In the genomic region with DNA sequence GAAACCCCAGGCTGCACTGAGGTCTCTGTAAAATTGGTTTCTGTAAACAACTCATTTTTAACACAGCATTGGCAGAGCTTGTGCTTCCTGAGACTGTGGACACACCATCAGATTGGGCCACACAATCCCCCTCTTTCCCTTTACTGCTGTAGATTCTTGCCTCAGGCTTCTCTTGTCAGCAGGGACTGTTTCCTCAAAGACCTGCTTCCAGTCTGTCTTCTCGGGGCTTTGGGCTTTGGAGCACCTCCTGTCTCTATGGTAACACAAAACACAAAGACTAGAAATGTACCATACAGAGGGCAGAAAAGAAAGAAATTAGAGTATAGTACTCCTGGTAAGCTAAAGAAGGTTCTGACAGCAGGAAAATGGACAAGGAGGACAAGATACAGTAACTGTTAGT, we compare ENCODE assay signal across 1 cellular context.
TF ChIP-seq lines count a peak whose summit lies in the region.

No MANE protein-coding gene starts in this region.

TF ChIP-seq in SK-N-SH treated with all-trans-retinoic acid at 6 μM for 48 hours, 23 proteins besides CTCF, POLR2A, EP300 and RAD21 (continued from another document):
- TF ChIP-seq POU6F1 (CRISPR knock-in tag; IDR thresholded peaks at IDR 0.05; ENCODE audit: borderline replicate concordance, low read depth) (no peak), RARB (CRISPR knock-in tag; IDR thresholded peaks at IDR 0.05) (no peak), ESRRG (CRISPR knock-in tag; IDR thresholded peaks at IDR 0.05) (no peak), TOX (CRISPR knock-in tag; IDR thresholded peaks at IDR 0.05; ENCODE audit: borderline replicate concordance) (no peak), OSR1 (CRISPR knock-in tag; IDR thresholded peaks at IDR 0.05) (no peak), ZFP30 (CRISPR knock-in tag; IDR thresholded peaks at IDR 0.05) (no peak), PPARA (CRISPR knock-in tag; IDR thresholded peaks at IDR 0.05; ENCODE audit: borderline replicate concordance) (no peak), ZC3H10 (CRISPR knock-in tag; IDR thresholded peaks at IDR 0.05) (no peak), ARNTL (CRISPR knock-in tag; IDR thresholded peaks at IDR 0.05; ENCODE audit: borderline replicate concordance, low read depth) (no peak), ZNF565 (CRISPR knock-in tag; conservative IDR thresholded peaks at IDR 0.05; ENCODE audit: low read depth) (no peak), ISL1 (CRISPR knock-in tag; IDR thresholded peaks at IDR 0.05) (no peak), CSDC2 (CRISPR knock-in tag; IDR thresholded peaks at IDR 0.05) (no peak)
